ENCODE assay signal across 24 cellular contexts in genomic region chr14:78638926-78639325, GRCh38.
DNase-seq lines count a peak whose midpoint lies in the region; ATAC-seq, FAIRE-seq and TF ChIP-seq lines count a peak whose summit lies in the region.
"Had no signal": no experiment of that assay in that cellular context is flagged by ENCODE, and none has a peak within 500 bp of the region (broad histone marks: within the 10 kb centered on the region; RNA-seq: fewer than 3 reads in every experiment).

No MANE protein-coding gene starts in this region.

- no peaks in the 10 kb centered on the region for H4K20me1 ChIP-seq in neural cell (ENCODE audit: insufficient read depth)

- TF ChIP-seq EP300 in neural cell (conservative IDR thresholded peaks at IDR 0.05; ENCODE audit: poor library complexity, severe bottlenecking): no peak

- H3K9ac ChIP-seq in neural cell (ENCODE audit: low read length): no peak overlapping the region
- H3K9ac ChIP-seq: GM23248, SK-N-SH had no signal

- peaks cover 5% of the 10 kb centered on the region for H3K79me2 ChIP-seq in neural cell (replicated peaks; ENCODE audit: insufficient read depth, low read length)

- H3K9me2 ChIP-seq in neural cell (ENCODE audit: insufficient read depth, low read length): no peaks in the 10 kb centered on the region
- H3K9me2 ChIP-seq: SK-N-SH had no signal

- TF ChIP-seq CTCF in neural cell (IDR thresholded peaks at IDR 0.05; ENCODE audit: poor library complexity, severe bottlenecking) (no peak), mucosa of descending colon (IDR thresholded peaks at IDR 0.05) (no peak)

- DNase-seq in NCI-H345 (lab: John Stamatoyannopoulos, UW): peak; percentile 40
- no peak for DNase-seq in NCI-H345 treated with DMSO at 0.1 percent for 48 hours (lab: John Stamatoyannopoulos, UW; ENCODE audit: unreplicated experiment)
- DNase-seq in NCI-H1930 (lab: John Stamatoyannopoulos, UW): peak; percentile 47 to 80
- DNase-seq in GM19239 (ENCODE audit: insufficient read length, low spot score): no peak
- no peak for DNase-seq in SIG-M5 (lab: John Stamatoyannopoulos, UW)
- DNase-seq in mucosa of descending colon: no peak
- DNase-seq: 8988T, ACHN, BE2C, Calu3, GM23248, H9, IMR-90, KG1, MG63, NCI-H1105 treated with DMSO at 0.1 percent for 48 hours, NCI-H1694 treated with DMSO at 0.1 percent for 48 hours, NCI-H2081 treated with DMSO at 0.1 percent for 48 hours, NCI-H526 treated with DMSO at 0.1 percent for 48 hours, SK-N-SH, SW 1271 had no signal

- H3F3A ChIP-seq in neural cell (ENCODE audit: insufficient read depth, low read length, poor library complexity, severe bottlenecking): peaks cover under 1% of the 10 kb centered on the region

- H3K36me3 ChIP-seq in neural cell (ENCODE audit: insufficient read depth, low read length): no peaks in the 10 kb centered on the region
- no peaks in the 10 kb centered on the region for H3K36me3 ChIP-seq in mucosa of descending colon (ENCODE audit: low read depth)
- H3K36me3 ChIP-seq: BE2C, MG63 had no signal

- intact Hi-C loops in mucosa of descending colon (cut with DNase I, micrococcal nuclease): no loop called here

- no peak overlapping the region for H3K4me2 ChIP-seq in neural cell (ENCODE audit: low read length)
- H3K4me2 ChIP-seq: SK-N-SH had no signal

- ATAC-seq in mucosa of descending colon: no peak
- ATAC-seq: Panc1 had no signal

- no peak for FAIRE-seq in GM19239 (lab: Jason Lieb, UNC)
- FAIRE-seq: GM18507 had no signal

- H3K27me3 ChIP-seq in neural cell (ENCODE audit: insufficient read depth, low read depth, low read length): no peaks in the 10 kb centered on the region
- H3K27me3 ChIP-seq: BE2C, MG63 had no signal

- no peak for TF ChIP-seq RAD21 in neural cell (conservative IDR thresholded peaks at IDR 0.05)

- H2AFZ ChIP-seq in neural cell (ENCODE audit: low read depth, low read length): no peak overlapping the region
- H2AFZ ChIP-seq: GM23248 had no signal

- no peak overlapping the region for H3K4me3 ChIP-seq in neural cell (ENCODE audit: low read length)
- H3K4me3 ChIP-seq in mucosa of descending colon: no peak overlapping the region
- H3K4me3 ChIP-seq: GM23248, MG63 had no signal

- H3K9me3 ChIP-seq in neural cell (ENCODE audit: low read length) (no peaks in the 10 kb centered on the region), mucosa of descending colon (no peaks in the 10 kb centered on the region)
- H3K9me3 ChIP-seq: BE2C, MG63 had no signal

- H3K27ac ChIP-seq in neural cell (ENCODE audit: low read length): peak overlapping the region; percentile 29
- H3K27ac ChIP-seq: GM23248 had no signal

- H3K4me1 ChIP-seq in mucosa of descending colon (ENCODE audit: low read depth): no peaks in the 10 kb centered on the region
- H3K4me1 ChIP-seq: BE2C had no signal

TF ChIP-seq in neural cell, 6 proteins besides CTCF, POLR2A, EP300 and RAD21:
- TF ChIP-seq SMC3 (conservative IDR thresholded peaks at IDR 0.05; ENCODE audit: poor library complexity): no peak
- no peak for TF ChIP-seq TAF1 (IDR thresholded peaks at IDR 0.05; ENCODE audit: low read depth)
- TF ChIP-seq POLR2AphosphoS5 (IDR thresholded peaks at IDR 0.05): no peak
- TF ChIP-seq REST (IDR thresholded peaks at IDR 0.05; ENCODE audit: borderline replicate concordance): no peak
- TF ChIP-seq EZH2 (IDR thresholded peaks at IDR 0.05; ENCODE audit: borderline replicate concordance, insufficient read depth, low read length, poor library complexity, severe bottlenecking): no peak
- no peak for TF ChIP-seq MXI1 (conservative IDR thresholded peaks at IDR 0.05; ENCODE audit: poor library complexity, severe bottlenecking)

Comparison
In these comparisons a context has a peak if more than half of its experiments do, and no peak if none do; other contexts are left out.
1. DNase-seq: peak in NCI-H345 (single experiment) and NCI-H1930 (2 of 2); none in NCI-H345 treated with DMSO at 0.1 percent for 48 hours (single experiment), GM19239 (single experiment), SIG-M5 (single experiment) and mucosa of descending colon (0 of 3).